In the genomic region with DNA sequence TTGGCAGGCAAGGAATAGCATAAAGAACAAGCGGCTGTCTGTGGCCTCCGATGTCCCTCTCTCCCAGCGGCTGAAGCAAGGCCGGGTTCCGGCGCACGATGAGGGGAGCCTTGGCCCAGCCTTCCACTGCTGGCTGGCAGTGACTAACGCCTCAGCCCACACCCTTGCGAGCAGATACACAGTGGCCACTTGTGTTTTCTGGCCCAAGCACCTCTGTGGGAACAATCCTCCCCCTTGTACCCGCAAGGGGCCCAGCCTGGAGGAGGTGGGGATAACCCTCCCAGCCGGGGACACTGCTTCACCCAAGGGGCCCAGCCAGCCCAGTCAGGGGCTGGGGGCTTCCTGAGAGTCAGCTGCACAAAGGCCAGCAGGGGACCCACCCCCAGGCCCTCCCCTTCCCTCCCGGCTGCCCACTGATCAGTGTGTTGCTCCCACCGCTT, we compare ENCODE assay signal across 11 cellular contexts. TPM values are rescaled to one million over a fixed set of nuclear protein-coding genes. Genes with fewer than 3 reads are reported as not detected.
DNase-seq lines count a peak whose midpoint lies in the region; ATAC-seq, FAIRE-seq and TF ChIP-seq lines count a peak whose summit lies in the region.
"Had no signal": no experiment of that assay in that cellular context is flagged by ENCODE, and none has a peak within 500 bp of the region (broad histone marks: within the 10 kb centered on the region; RNA-seq: fewer than 3 reads in every experiment).

No MANE protein-coding gene starts in this region.

- no peak for FAIRE-seq in GM12892 (lab: Jason Lieb, UNC)

- H3K27me3 ChIP-seq in right lobe of liver = no peaks in the 10 kb centered on the region
- H3K27me3 ChIP-seq: tibial artery had no signal

- no peak overlapping the region for H3K27ac ChIP-seq in right lobe of liver
- H3K27ac ChIP-seq: tibial artery had no signal

- peak overlapping the region in 2 of 3 donors; percentile 53 to 92 for H3K27ac Mint-ChIP-seq in IgD-negative memory B cell
- H3K27ac Mint-ChIP-seq in dendritic cell treated with granulocyte-macrophage colony-stimulating factor and Interleukin-4, amounts not matched to agents 40 ng/mL and 50 ng/mL, for 4 days = peak overlapping the region; percentile 62
- peak overlapping the region; percentile 92 for H3K27ac Mint-ChIP-seq in stimulated activated effector memory CD8-positive, alpha-beta T cell treated with anti-CD3 and anti-CD28 coated beads, Interleukin-12 subunit alpha, Interleukin-12 subunit beta, amount 100 ng/mL, for 72 hours
- no peak overlapping the region for H3K27ac Mint-ChIP-seq in activated CD8-positive, alpha-beta memory T cell treated with anti-CD3 and anti-CD28 coated beads, Interleukin-2, amount 10 ng/mL, durations not matched to agents 7 days and 5 days

- TF ChIP-seq POLR2A in right lobe of liver (IDR thresholded peaks at IDR 0.05) (no peak), GM12892 (IDR thresholded peaks at IDR 0.05; ENCODE audit: low read depth, low read length) (no peak)

- H3K9me3 ChIP-seq in right lobe of liver = no peaks in the 10 kb centered on the region
- H3K9me3 ChIP-seq: tibial artery had no signal

- no peaks in the 10 kb centered on the region for H3K9me3 Mint-ChIP-seq in IgD-negative memory B cell
- no peaks in the 10 kb centered on the region for H3K9me3 Mint-ChIP-seq in dendritic cell treated with granulocyte-macrophage colony-stimulating factor and Interleukin-4, amounts not matched to agents 40 ng/mL and 50 ng/mL, for 4 days
- H3K9me3 Mint-ChIP-seq in stimulated activated effector memory CD8-positive, alpha-beta T cell treated with anti-CD3 and anti-CD28 coated beads, Interleukin-12 subunit alpha, Interleukin-12 subunit beta, amount 100 ng/mL, for 72 hours = no peaks in the 10 kb centered on the region
- no peaks in the 10 kb centered on the region for H3K9me3 Mint-ChIP-seq in activated CD8-positive, alpha-beta memory T cell treated with anti-CD3 and anti-CD28 coated beads, Interleukin-2, amount 10 ng/mL, durations not matched to agents 7 days and 5 days (ENCODE audit: low read depth)

- H3K36me3 ChIP-seq in right lobe of liver = no peaks in the 10 kb centered on the region
- H3K36me3 ChIP-seq: tibial artery had no signal

- TF ChIP-seq CTCF in right lobe of liver (IDR thresholded peaks at IDR 0.05) = no peak

- CTCF ChIA-PET in activated CD8-positive, alpha-beta memory T cell treated with anti-CD3 and anti-CD28 coated beads, Interleukin-2, amount 10 ng/mL, durations not matched to agents 7 days and 5 days (lab: Charles Lee) = no interaction called here

- ATAC-seq in right lobe of liver = peak in 3 of 4 donors; percentile 7 to 22 (median 8)
- ATAC-seq in stimulated activated effector memory CD8-positive, alpha-beta T cell treated with anti-CD3 and anti-CD28 coated beads, Interleukin-12 subunit alpha, Interleukin-12 subunit beta, amount 100 ng/mL, for 72 hours = peak; percentile 35
- ATAC-seq in activated CD8-positive, alpha-beta memory T cell treated with anti-CD3 and anti-CD28 coated beads, Interleukin-2, amount 10 ng/mL, durations not matched to agents 7 days and 5 days = no peak

- no peaks in the 10 kb centered on the region for H3K36me3 Mint-ChIP-seq in IgD-negative memory B cell
- peaks cover 79% of the 10 kb centered on the region for H3K36me3 Mint-ChIP-seq in dendritic cell treated with granulocyte-macrophage colony-stimulating factor and Interleukin-4, amounts not matched to agents 40 ng/mL and 50 ng/mL, for 4 days (ENCODE audit: low read depth)
- peaks cover 64% of the 10 kb centered on the region for H3K36me3 Mint-ChIP-seq in stimulated activated effector memory CD8-positive, alpha-beta T cell treated with anti-CD3 and anti-CD28 coated beads, Interleukin-12 subunit alpha, Interleukin-12 subunit beta, amount 100 ng/mL, for 72 hours
- H3K36me3 Mint-ChIP-seq in activated CD8-positive, alpha-beta memory T cell treated with anti-CD3 and anti-CD28 coated beads, Interleukin-2, amount 10 ng/mL, durations not matched to agents 7 days and 5 days = peaks cover 28% of the 10 kb centered on the region

- H3K27me3 Mint-ChIP-seq in IgD-negative memory B cell = no peaks in the 10 kb centered on the region
- H3K27me3 Mint-ChIP-seq in dendritic cell treated with granulocyte-macrophage colony-stimulating factor and Interleukin-4, amounts not matched to agents 40 ng/mL and 50 ng/mL, for 4 days = no peaks in the 10 kb centered on the region
- no peaks in the 10 kb centered on the region for H3K27me3 Mint-ChIP-seq in activated CD8-positive, alpha-beta memory T cell treated with anti-CD3 and anti-CD28 coated beads, Interleukin-2, amount 10 ng/mL, durations not matched to agents 7 days and 5 days

- intact Hi-C loops in dendritic cell treated with granulocyte-macrophage colony-stimulating factor and Interleukin-4, amounts not matched to agents 40 ng/mL and 50 ng/mL, for 4 days (cut with micrococcal nuclease) = no loop called here
- intact Hi-C loops in right lobe of liver (cut with DNase I) = no loop called here

- peaks cover 28 to 48% (median 29%) of the 10 kb centered on the region in 3 donors for H3K4me1 Mint-ChIP-seq in IgD-negative memory B cell
- peaks cover 64% of the 10 kb centered on the region for H3K4me1 Mint-ChIP-seq in dendritic cell treated with granulocyte-macrophage colony-stimulating factor and Interleukin-4, amounts not matched to agents 40 ng/mL and 50 ng/mL, for 4 days (ENCODE audit: low read depth)
- H3K4me1 Mint-ChIP-seq in stimulated activated effector memory CD8-positive, alpha-beta T cell treated with anti-CD3 and anti-CD28 coated beads, Interleukin-12 subunit alpha, Interleukin-12 subunit beta, amount 100 ng/mL, for 72 hours = peaks cover 74% of the 10 kb centered on the region
- peaks cover 55% of the 10 kb centered on the region for H3K4me1 Mint-ChIP-seq in activated CD8-positive, alpha-beta memory T cell treated with anti-CD3 and anti-CD28 coated beads, Interleukin-2, amount 10 ng/mL, durations not matched to agents 7 days and 5 days

- H3K4me1 ChIP-seq in right lobe of liver = peaks cover 0 to 20% (median 0%) of the 10 kb centered on the region in 4 donors

- peak overlapping the region in 1 of 4 donors; percentile 87 for H3K4me3 Mint-ChIP-seq in IgD-negative memory B cell
- no peak overlapping the region for H3K4me3 Mint-ChIP-seq in dendritic cell treated with granulocyte-macrophage colony-stimulating factor and Interleukin-4, amounts not matched to agents 40 ng/mL and 50 ng/mL, for 4 days
- no peak overlapping the region for H3K4me3 Mint-ChIP-seq in stimulated activated effector memory CD8-positive, alpha-beta T cell treated with anti-CD3 and anti-CD28 coated beads, Interleukin-12 subunit alpha, Interleukin-12 subunit beta, amount 100 ng/mL, for 72 hours
- no peak overlapping the region for H3K4me3 Mint-ChIP-seq in activated CD8-positive, alpha-beta memory T cell treated with anti-CD3 and anti-CD28 coated beads, Interleukin-2, amount 10 ng/mL, durations not matched to agents 7 days and 5 days

- WGBS in right lobe of liver (ENCODE audit: insufficient coverage, low coverage, low lambda C conversion rate, missing lambda C conversion rate) = no CpG with 5 or more reads among the region's 13 CpGs

- DNase-seq in right lobe of liver (no peak), EL (no peak), GM12892 (ENCODE audit: insufficient read length) (no peak), inferior parietal cortex (ENCODE audit: extremely low spot score) (no peak)
- no peak for DNase-seq in stimulated activated effector memory CD8-positive, alpha-beta T cell treated with anti-CD3 and anti-CD28 coated beads, Interleukin-12 subunit alpha, Interleukin-12 subunit beta, amount 100 ng/mL, for 72 hours (ENCODE audit: low spot score in 2 of 2)
- DNase-seq in activated CD8-positive, alpha-beta memory T cell treated with anti-CD3 and anti-CD28 coated beads, Interleukin-2, amount 10 ng/mL, durations not matched to agents 7 days and 5 days = no peak
- DNase-seq: activated CD4-positive, CD25-positive, alpha-beta regulatory T cell; DND-41; tibial artery had no signal

- no peak overlapping the region for H3K4me3 ChIP-seq in right lobe of liver
- H3K4me3 ChIP-seq: tibial artery had no signal

RNA-seq across cellular contexts. Expression of gene STK10, which starts 23.2 kb away (rescaled TPM):
- 87.9 TPM for polyA plus RNA-seq in IgD-negative memory B cell
- total RNA-seq in right lobe of liver = 10 to 100 TPM in 2 of 6 experiments, 1 to 10 TPM in 4; 6.9 to 27.4 (median 9.0) TPM
- polyA plus RNA-seq in GM12892 (2012; ENCODE audit: missing spikeins) = 30.6 TPM
- 100 to 1,000 TPM; 223 to 327 TPM for total RNA-seq in activated CD8-positive, alpha-beta memory T cell treated with anti-CD3 and anti-CD28 coated beads, Interleukin-2, amount 10 ng/mL, durations not matched to agents 7 days and 5 days

RNA-seq across cellular contexts. Expression of gene EFCAB9, which starts 29.2 kb away (rescaled TPM):
- polyA plus RNA-seq in IgD-negative memory B cell = not detected
- not detected for total RNA-seq in right lobe of liver
- polyA plus RNA-seq in GM12892 (2012; ENCODE audit: missing spikeins) = not detected
- not detected for total RNA-seq in activated CD8-positive, alpha-beta memory T cell treated with anti-CD3 and anti-CD28 coated beads, Interleukin-2, amount 10 ng/mL, durations not matched to agents 7 days and 5 days

Comparison
In these comparisons a context has a peak if more than half of its experiments do, and no peak if none do; other contexts are left out.
1. RNA of gene STK10, which starts 23.2 kb away (total RNA-seq): 223 to 327 TPM in activated CD8-positive, alpha-beta memory T cell treated with anti-CD3 and anti-CD28 coated beads, Interleukin-2, amount 10 ng/mL, durations not matched to agents 7 days and 5 days; 6.9 to 27.4 TPM in right lobe of liver; every median in the first group is over 4 times any median in the second.